12 cellular contexts compared by ENCODE assay signal in the genomic region with DNA sequence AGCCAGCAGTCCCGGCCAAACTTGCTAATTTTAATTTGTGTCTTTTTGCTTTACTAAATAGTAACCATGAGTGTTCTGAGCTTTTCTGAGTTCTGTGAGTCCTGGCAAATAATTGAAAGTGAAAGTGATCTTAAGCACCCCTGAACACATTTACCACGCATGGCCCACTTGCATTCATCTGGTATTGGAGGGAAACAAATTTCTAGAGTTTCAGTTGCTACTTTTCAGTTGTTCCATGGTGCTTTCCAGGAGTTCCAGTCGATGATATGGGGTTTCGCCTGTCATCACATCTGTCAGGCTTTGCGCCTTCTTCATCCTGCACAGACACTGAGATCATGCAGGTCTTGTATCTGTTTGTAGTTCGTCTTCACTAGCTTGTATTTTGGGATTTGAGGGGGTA. TPM values are rescaled to one million over a fixed set of nuclear protein-coding genes. Genes with fewer than 3 reads are reported as not detected.
DNase-seq lines count a peak whose midpoint lies in the region; ATAC-seq, FAIRE-seq and TF ChIP-seq lines count a peak whose summit lies in the region.
"Had no signal": no experiment of that assay in that cellular context is flagged by ENCODE, and none has a peak within 500 bp of the region (broad histone marks: within the 10 kb centered on the region; RNA-seq: fewer than 3 reads in every experiment).

No MANE protein-coding gene starts in this region.

- H3K4me3 Mint-ChIP-seq in IgD-negative memory B cell, result peak overlapping the region in 2 of 4 donors; percentile 15 to 27
- H3K4me3 Mint-ChIP-seq in activated naive CD4-positive, alpha-beta T cell treated with anti-CD3 and anti-CD28 coated beads, Interleukin-2, amount 50 U/mL, for 24 hours, result peak overlapping the region; percentile 54

- no peak overlapping the region for H3K27ac ChIP-seq in small intestine (ENCODE audit: low read depth in 1 of 2, low read length in 1 of 2)
- H3K27ac ChIP-seq: thoracic aorta had no signal

- WGBS in small intestine, 3 donors, result 81 to 91% (median 83%) methylated on average over 6 of the region's 6 CpGs

- H3K4me1 Mint-ChIP-seq in IgD-negative memory B cell, result peaks cover 4 to 9% (median 5%) of the 10 kb centered on the region in 3 donors
- peaks cover 18% of the 10 kb centered on the region for H3K4me1 Mint-ChIP-seq in activated naive CD4-positive, alpha-beta T cell treated with anti-CD3 and anti-CD28 coated beads, Interleukin-2, amount 50 U/mL, for 24 hours

- no peak for FAIRE-seq in small intestine (lab: Jason Lieb, UNC)

- H3K27me3 ChIP-seq in small intestine (ENCODE audit: control insufficient read depth in 2 of 2, insufficient read depth in 2 of 2, low read length in 2 of 2), result no peaks in the 10 kb centered on the region

- no peak for ATAC-seq in HG02759 (IDR thresholded peaks at IDR 0.05; ENCODE audit: unreplicated experiment)
- ATAC-seq in GM19467 (IDR thresholded peaks at IDR 0.05; ENCODE audit: unreplicated experiment), result no peak

- peaks cover 0 to 6% of the 10 kb centered on the region in 2 donors for H3K36me3 ChIP-seq in small intestine (ENCODE audit: control insufficient read depth in 2 of 2, insufficient read depth in 2 of 2, low read length in 2 of 2)

- peak overlapping the region in 2 of 3 donors; percentile 63 to 88 for H3K27ac Mint-ChIP-seq in IgD-negative memory B cell
- H3K27ac Mint-ChIP-seq in activated naive CD4-positive, alpha-beta T cell treated with anti-CD3 and anti-CD28 coated beads, Interleukin-2, amount 50 U/mL, for 24 hours, result peak overlapping the region; percentile 93

- DNase-seq in GM12865 (ENCODE audit: low read depth) (peak; percentile 81), small intestine (peak; percentile 6), glomerular visceral epithelial cell (ENCODE audit: extremely low spot score) (no peak)
- DNase-seq: erythroblast, KG1, mammary epithelial cell, NCI-H2107 had no signal

- H3K4me3 ChIP-seq in GM12865 (ENCODE audit: low read depth, low read length) (0 out of 2 replicates have a peak overlapping the region, but pooled peaks have one; percentile 3), small intestine (ENCODE audit: low read depth in 1 of 2, low read length in 2 of 2) (no peak overlapping the region)
- H3K4me3 ChIP-seq: thoracic aorta had no signal

- no peak for TF ChIP-seq CTCF in GM12865 (IDR thresholded peaks at IDR 0.05; ENCODE audit: insufficient read depth, low read depth, low read length, missing control alignments)

- no peaks in the 10 kb centered on the region for H3K9me3 Mint-ChIP-seq in IgD-negative memory B cell
- no peaks in the 10 kb centered on the region for H3K9me3 Mint-ChIP-seq in activated naive CD4-positive, alpha-beta T cell treated with anti-CD3 and anti-CD28 coated beads, Interleukin-2, amount 50 U/mL, for 24 hours

- H3K27me3 Mint-ChIP-seq in IgD-negative memory B cell, result no peaks in the 10 kb centered on the region
- H3K27me3 Mint-ChIP-seq in activated naive CD4-positive, alpha-beta T cell treated with anti-CD3 and anti-CD28 coated beads, Interleukin-2, amount 50 U/mL, for 24 hours, result no peaks in the 10 kb centered on the region

- H3K4me1 ChIP-seq in small intestine (ENCODE audit: control insufficient read depth in 2 of 2, insufficient read depth in 1 of 2, low read depth in 1 of 2, low read length in 1 of 2), result no peaks in the 10 kb centered on the region

- H3K36me3 Mint-ChIP-seq in IgD-negative memory B cell, result no peaks in the 10 kb centered on the region
- H3K36me3 Mint-ChIP-seq in activated naive CD4-positive, alpha-beta T cell treated with anti-CD3 and anti-CD28 coated beads, Interleukin-2, amount 50 U/mL, for 24 hours, result peaks cover 10% of the 10 kb centered on the region

- no peaks in the 10 kb centered on the region for H3K9me3 ChIP-seq in small intestine (ENCODE audit: control insufficient read depth, low read depth)
- H3K9me3 ChIP-seq: thoracic aorta had no signal

RNA-seq across cellular contexts. Expression of a gene that starts 44.1 kb away (rescaled TPM):
- polyA plus RNA-seq in IgD-negative memory B cell, result 76.6 TPM
- 1 to 10 TPM; 5.6 to 6.1 (median 5.7) TPM for polyA plus RNA-seq in small intestine

RNA-seq across cellular contexts. Expression of a gene that starts 51.4 kb away (rescaled TPM):
- polyA plus RNA-seq in IgD-negative memory B cell (1.7 TPM), small intestine (1 to 10 TPM in 1 of 3 donors, under 1 TPM in 2; 0.22 to 1.4 (median 0.27) TPM)

Comparison
In these comparisons a context has a peak if more than half of its experiments do, and no peak if none do; other contexts are left out.
1. RNA of a gene that starts 44.1 kb away (polyA plus RNA-seq): 76.6 TPM in IgD-negative memory B cell (single experiment); 5.6 to 6.1 TPM in small intestine; every median in the first group is over 10 times any median in the second.